32 cellular contexts compared by ENCODE assay signal in the genomic region with DNA sequence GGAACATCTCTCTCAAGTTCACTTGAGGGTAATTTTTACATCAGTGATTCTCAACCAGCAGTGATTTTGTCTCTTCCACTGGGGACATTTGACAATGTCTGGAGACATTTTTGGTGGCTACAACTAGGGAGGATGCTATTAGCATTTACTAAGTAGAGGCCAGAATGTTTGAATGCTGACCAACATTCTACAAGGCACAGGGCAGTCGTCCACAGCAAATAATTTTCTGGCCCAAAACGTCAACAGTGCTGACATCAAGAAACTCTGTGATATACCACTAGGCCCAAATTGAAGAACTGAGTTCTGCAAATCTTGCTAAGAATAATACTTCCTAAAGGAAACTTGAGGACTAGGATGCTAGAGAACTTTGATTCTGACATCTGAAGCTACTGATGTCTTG. TPM values are rescaled to one million over a fixed set of nuclear protein-coding genes. Genes with fewer than 3 reads are reported as not detected.
"Had no signal": no experiment of that assay in that cellular context is flagged by ENCODE, and none has a peak within 500 bp of the region (broad histone marks: within the 10 kb centered on the region; RNA-seq: fewer than 3 reads in every experiment).

No MANE protein-coding gene starts in this region.

- H3K27ac Mint-ChIP-seq: naive thymus-derived CD4-positive, alpha-beta T cell; natural killer cell; nephron; neural progenitor cell; progenitor cell of endocrine pancreas; stimulated activated memory B cell treated with anti-CD40 and anti-IgM and Interleukin-4, amounts not matched to agents 10 μg/mL and 1 μg/mL and 100 μg/mL, for 72 hours; stimulated activated naive CD8-positive, alpha-beta T cell treated with anti-CD3 and anti-CD28 coated beads, Interleukin-15, amount 100 ng/mL, for 72 hours; type B pancreatic cell had no signal

- H3K4me3 ChIP-seq: neural progenitor cell, ovary, psoas muscle, skin epidermis, smooth muscle cell, spleen, suprapubic skin, testis, tibial artery, transverse colon, vagina had no signal

- H3K27me3 Mint-ChIP-seq: naive thymus-derived CD4-positive, alpha-beta T cell; progenitor cell of endocrine pancreas; stimulated activated memory B cell treated with anti-CD40 and anti-IgM and Interleukin-4, amounts not matched to agents 10 μg/mL and 1 μg/mL and 100 μg/mL, for 72 hours; stimulated activated naive CD8-positive, alpha-beta T cell treated with anti-CD3 and anti-CD28 coated beads, Interleukin-15, amount 100 ng/mL, for 72 hours; type B pancreatic cell had no signal

- H3K4me1 Mint-ChIP-seq: naive thymus-derived CD4-positive, alpha-beta T cell; natural killer cell; neural progenitor cell; stimulated activated memory B cell treated with anti-CD40 and anti-IgM and Interleukin-4, amounts not matched to agents 10 μg/mL and 1 μg/mL and 100 μg/mL, for 72 hours; stimulated activated naive CD8-positive, alpha-beta T cell treated with anti-CD3 and anti-CD28 coated beads, Interleukin-15, amount 100 ng/mL, for 72 hours had no signal

- H3K36me3 Mint-ChIP-seq: natural killer cell; neural progenitor cell; stimulated activated memory B cell treated with anti-CD40 and anti-IgM and Interleukin-4, amounts not matched to agents 10 μg/mL and 1 μg/mL and 100 μg/mL, for 72 hours; type B pancreatic cell had no signal

- ATAC-seq: naive thymus-derived CD4-positive, alpha-beta T cell; natural killer cell; psoas muscle; right cardiac atrium; sciatic nerve; stimulated activated memory B cell treated with anti-CD40 and anti-IgM and Interleukin-4, amounts not matched to agents 10 μg/mL and 1 μg/mL and 100 μg/mL, for 72 hours; stimulated activated naive CD8-positive, alpha-beta T cell treated with anti-CD3 and anti-CD28 coated beads, Interleukin-15, amount 100 ng/mL, for 72 hours; stimulated activated naive CD8-positive, alpha-beta T cell treated with anti-CD3 and anti-CD28 coated beads, Interleukin-15, Interleukin-2, amounts not matched to agents 100 U/mL and 50 U/mL, for 24 hours had no signal

- H3K4me3 Mint-ChIP-seq: naive thymus-derived CD4-positive, alpha-beta T cell; natural killer cell; nephron; neural progenitor cell; stimulated activated memory B cell treated with anti-CD40 and anti-IgM and Interleukin-4, amounts not matched to agents 10 μg/mL and 1 μg/mL and 100 μg/mL, for 72 hours; stimulated activated naive CD8-positive, alpha-beta T cell treated with anti-CD3 and anti-CD28 coated beads, Interleukin-15, amount 100 ng/mL, for 72 hours; type B pancreatic cell had no signal

- DNase-seq: naive thymus-derived CD4-positive, alpha-beta T cell; natural killer cell; occipital lobe; ovary; posterior cingulate gyrus; psoas muscle; right cardiac atrium; spleen; stimulated activated CD4-positive, alpha-beta T cell treated with anti-CD3 and anti-CD28 coated beads, Interleukin-12 subunit alpha, Interleukin-12 subunit beta, amount 100 ng/mL, for 4 hours; stimulated activated CD4-positive, alpha-beta T cell treated with anti-CD3 and anti-CD28 coated beads, Interleukin-1b, Interleukin-23, amount 100 ng/mL, for 48 hours; stimulated activated CD4-positive, alpha-beta T cell treated with anti-CD3 and anti-CD28 coated beads, Interleukin-4, amount 100 ng/mL, for 1 hour; stimulated activated CD4-positive, alpha-beta T cell treated with anti-CD3 and anti-CD28 coated beads, Interleukin-4, amount 100 ng/mL, for 4 hours; stimulated activated CD8-positive, alpha-beta memory T cell treated with anti-CD3 and anti-CD28 coated beads, Interleukin-4, amount 100 ng/mL, for 48 hours; stimulated activated naive CD4-positive, alpha-beta T cell; stimulated activated naive CD8-positive, alpha-beta T cell treated with anti-CD3 and anti-CD28 coated beads, Interleukin-15, amount 100 ng/mL, for 72 hours; stimulated activated naive CD8-positive, alpha-beta T cell treated with anti-CD3 and anti-CD28 coated beads, Interleukin-15, Interleukin-2, amounts not matched to agents 100 U/mL and 50 U/mL, for 24 hours; substantia nigra; testis; tibial artery; transverse colon had no signal

- H3K9me3 Mint-ChIP-seq: naive thymus-derived CD4-positive, alpha-beta T cell; natural killer cell; neural progenitor cell; stimulated activated memory B cell treated with anti-CD40 and anti-IgM and Interleukin-4, amounts not matched to agents 10 μg/mL and 1 μg/mL and 100 μg/mL, for 72 hours; stimulated activated naive CD8-positive, alpha-beta T cell treated with anti-CD3 and anti-CD28 coated beads, Interleukin-15, amount 100 ng/mL, for 72 hours; type B pancreatic cell had no signal

RNA-seq across cellular contexts. Expression of a gene that starts 7.1 kb away (rescaled TPM):
- total RNA-seq: osteoblast, progenitor cell of endocrine pancreas, smooth muscle cell, suprapubic skin had no signal

RNA-seq across cellular contexts. Expression of a gene that starts 31.6 kb away (rescaled TPM):
- total RNA-seq: occipital lobe, osteoblast, sciatic nerve, smooth muscle cell, transverse colon, ureter, vagina had no signal
